Comparison of ENCODE assay signal across 9 cellular contexts in genomic region chr3:14821151-14821550, GRCh38. TPM values are rescaled to one million over a fixed set of nuclear protein-coding genes. Genes with fewer than 3 reads are reported as not detected.
"Had no signal": no experiment of that assay in that cellular context is flagged by ENCODE, and none has a peak within 500 bp of the region (broad histone marks: within the 10 kb centered on the region; RNA-seq: fewer than 3 reads in every experiment).

No MANE protein-coding gene starts in this region.

- H3K4me3 ChIP-seq: GM23338 had no signal

- FAIRE-seq: H1, H54, HepG2 had no signal

- H3K27ac Mint-ChIP-seq: GM23338 had no signal

- H3K9me3 Mint-ChIP-seq: GM23338, H9, IgD-negative memory B cell had no signal

- H3K36me3 Mint-ChIP-seq: IgD-negative memory B cell had no signal

- H2AFZ ChIP-seq: GM23338 had no signal

- H3K4me1 Mint-ChIP-seq: IgD-negative memory B cell had no signal

- H3K4me3 Mint-ChIP-seq: GM23338, H9, IgD-negative memory B cell had no signal

- DNase-seq: H9, HCEC 1CT had no signal

- H3K27ac ChIP-seq: HL-60 had no signal

- H3K4me2 ChIP-seq: GM23338 had no signal

- ATAC-seq: GM23338, HepG2 had no signal

RNA-seq across cellular contexts. Expression of gene FGD5, which starts 2.4 kb away (rescaled TPM):
- total RNA-seq: HepG2, HT1080 had no signal
- polyA plus RNA-seq: IgD-negative memory B cell had no signal
